1 cellular context compared by ENCODE assay signal in genomic region chr16:1420540-1421205, GRCh38.
TF ChIP-seq lines count a peak whose summit lies in the region.

UQCC4 (minus strand) TSS chr16:1420747; CDS start chr16:1420723, 24 bp downstream.

TF ChIP-seq in HEK293, 187 proteins besides CTCF, POLR2A, EP300 and RAD21 (continued from another document):
- TF ChIP-seq ZNF639 (tag by site-specific recombination; IDR thresholded peaks at IDR 0.05) (peak; percentile 93), ZNF433 (tag by site-specific recombination; IDR thresholded peaks at IDR 0.05; ENCODE audit: low read depth) (no peak), ZNF544 (tag by site-specific recombination; IDR thresholded peaks at IDR 0.05) (no peak), KLF8 (tag by site-specific recombination; IDR thresholded peaks at IDR 0.05) (peak; percentile 54; the same call in 1 of the 2 replicates), OVOL3 (tag by site-specific recombination; IDR thresholded peaks at IDR 0.05) (no peak), ZNF785 (tag by site-specific recombination; IDR thresholded peaks at IDR 0.05) (no peak), ZNF791 (tag by site-specific recombination; IDR thresholded peaks at IDR 0.05) (no peak), ZNF580 (tag by site-specific recombination; IDR thresholded peaks at IDR 0.05) (peak; percentile 100), ZBTB8A (tag by site-specific recombination; IDR thresholded peaks at IDR 0.05) (peak; percentile 89), ZNF600 (tag by site-specific recombination; IDR thresholded peaks at IDR 0.05) (peak; percentile 81), ZEB2 (tag by site-specific recombination; IDR thresholded peaks at IDR 0.05) (peak; percentile 86), KLF7 (tag by site-specific recombination; IDR thresholded peaks at IDR 0.05; ENCODE audit: borderline replicate concordance) (peak; percentile 71; the same call in 1 of the 2 replicates), HIC1 (tag by site-specific recombination; IDR thresholded peaks at IDR 0.05) (0 out of 2 replicates have a peak, but pooled peaks have one; percentile 26), ZNF391 (tag by site-specific recombination; IDR thresholded peaks at IDR 0.05; ENCODE audit: borderline replicate concordance, low read depth) (peak; percentile 36; the same call in 1 of the 2 replicates), SETDB1 (IDR thresholded peaks at IDR 0.05; ENCODE audit: insufficient read length, low read length) (no peak), ZNF501 (tag by site-specific recombination; IDR thresholded peaks at IDR 0.05) (0 out of 2 replicates have a peak, but pooled peaks have one; percentile 39), ZNF776 (tag by site-specific recombination; IDR thresholded peaks at IDR 0.05; ENCODE audit: borderline replicate concordance) (no peak), ZNF76 (tag by site-specific recombination; IDR thresholded peaks at IDR 0.05; ENCODE audit: borderline replicate concordance, low read depth) (peak; percentile 98), ZNF416 (tag by site-specific recombination; IDR thresholded peaks at IDR 0.05) (no peak), ZNF292 (tag by site-specific recombination; IDR thresholded peaks at IDR 0.05; ENCODE audit: borderline replicate concordance, low read depth) (no peak), KLF10 (tag by site-specific recombination; IDR thresholded peaks at IDR 0.05) (peak; percentile 29; the same call in 1 of the 2 replicates), ZNF777 (tag by site-specific recombination; IDR thresholded peaks at IDR 0.05; ENCODE audit: borderline replicate concordance) (peak; percentile 50; the same call in 1 of the 2 replicates), ZNF311 (tag by site-specific recombination; IDR thresholded peaks at IDR 0.05; ENCODE audit: borderline replicate concordance) (no peak), MZF1 (tag by site-specific recombination; IDR thresholded peaks at IDR 0.05; ENCODE audit: borderline replicate concordance) (no peak), ZNF10 (tag by site-specific recombination; IDR thresholded peaks at IDR 0.05) (no peak), ZNF629 (tag by site-specific recombination; IDR thresholded peaks at IDR 0.05) (peak; percentile 98), ZFP3 (tag by site-specific recombination; IDR thresholded peaks at IDR 0.05; ENCODE audit: low read depth) (no peak), ZSCAN30 (tag by site-specific recombination; IDR thresholded peaks at IDR 0.05) (0 out of 2 replicates have a peak, but pooled peaks have one; percentile 27)
- TF ChIP-seq, protein P1, sequence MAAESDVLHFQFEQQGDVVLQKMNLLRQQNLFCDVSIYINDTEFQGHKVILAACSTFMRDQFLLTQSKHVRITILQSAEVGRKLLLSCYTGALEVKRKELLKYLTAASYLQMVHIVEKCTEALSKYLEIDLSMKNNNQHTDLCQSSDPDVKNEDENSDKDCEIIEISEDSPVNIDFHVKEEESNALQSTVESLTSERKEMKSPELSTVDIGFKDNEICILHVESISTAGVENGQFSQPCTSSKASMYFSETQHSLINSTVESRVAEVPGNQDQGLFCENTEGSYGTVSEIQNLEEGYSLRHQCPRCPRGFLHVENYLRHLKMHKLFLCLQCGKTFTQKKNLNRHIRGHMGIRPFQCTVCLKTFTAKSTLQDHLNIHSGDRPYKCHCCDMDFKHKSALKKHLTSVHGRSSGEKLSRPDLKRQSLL (tag by site-specific recombination; IDR thresholded peaks at IDR 0.05) = no peak
- TF ChIP-seq, protein P2, sequence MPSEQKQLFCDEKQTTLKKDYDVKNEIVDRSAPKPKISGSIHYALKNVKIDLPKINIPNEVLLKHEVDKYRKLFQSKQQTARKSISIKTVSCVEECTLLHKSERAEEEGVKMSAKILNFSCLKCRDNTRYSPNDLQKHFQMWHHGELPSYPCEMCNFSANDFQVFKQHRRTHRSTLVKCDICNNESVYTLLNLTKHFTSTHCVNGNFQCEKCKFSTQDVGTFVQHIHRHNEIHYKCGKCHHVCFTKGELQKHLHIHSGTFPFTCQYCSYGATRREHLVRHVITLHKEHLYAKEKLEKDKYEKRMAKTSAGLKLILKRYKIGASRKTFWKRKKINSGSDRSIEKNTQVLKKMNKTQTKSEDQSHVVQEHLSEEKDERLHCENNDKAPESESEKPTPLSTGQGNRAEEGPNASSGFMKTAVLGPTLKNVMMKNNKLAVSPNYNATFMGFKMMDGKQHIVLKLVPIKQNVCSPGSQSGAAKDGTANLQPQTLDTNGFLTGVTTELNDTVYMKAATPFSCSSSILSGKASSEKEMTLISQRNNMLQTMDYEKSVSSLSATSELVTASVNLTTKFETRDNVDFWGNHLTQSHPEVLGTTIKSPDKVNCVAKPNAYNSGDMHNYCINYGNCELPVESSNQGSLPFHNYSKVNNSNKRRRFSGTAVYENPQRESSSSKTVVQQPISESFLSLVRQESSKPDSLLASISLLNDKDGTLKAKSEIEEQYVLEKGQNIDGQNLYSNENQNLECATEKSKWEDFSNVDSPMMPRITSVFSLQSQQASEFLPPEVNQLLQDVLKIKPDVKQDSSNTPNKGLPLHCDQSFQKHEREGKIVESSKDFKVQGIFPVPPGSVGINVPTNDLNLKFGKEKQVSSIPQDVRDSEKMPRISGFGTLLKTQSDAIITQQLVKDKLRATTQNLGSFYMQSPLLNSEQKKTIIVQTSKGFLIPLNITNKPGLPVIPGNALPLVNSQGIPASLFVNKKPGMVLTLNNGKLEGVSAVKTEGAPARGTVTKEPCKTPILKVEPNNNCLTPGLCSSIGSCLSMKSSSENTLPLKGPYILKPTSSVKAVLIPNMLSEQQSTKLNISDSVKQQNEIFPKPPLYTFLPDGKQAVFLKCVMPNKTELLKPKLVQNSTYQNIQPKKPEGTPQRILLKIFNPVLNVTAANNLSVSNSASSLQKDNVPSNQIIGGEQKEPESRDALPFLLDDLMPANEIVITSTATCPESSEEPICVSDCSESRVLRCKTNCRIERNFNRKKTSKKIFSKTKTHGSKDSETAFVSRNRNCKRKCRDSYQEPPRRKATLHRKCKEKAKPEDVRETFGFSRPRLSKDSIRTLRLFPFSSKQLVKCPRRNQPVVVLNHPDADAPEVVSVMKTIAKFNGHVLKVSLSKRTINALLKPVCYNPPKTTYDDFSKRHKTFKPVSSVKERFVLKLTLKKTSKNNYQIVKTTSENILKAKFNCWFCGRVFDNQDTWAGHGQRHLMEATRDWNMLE (tag by site-specific recombination; conservative IDR thresholded peaks at IDR 0.05; ENCODE audit: low read depth) = peak; percentile 98
- TF ChIP-seq, protein P3, sequence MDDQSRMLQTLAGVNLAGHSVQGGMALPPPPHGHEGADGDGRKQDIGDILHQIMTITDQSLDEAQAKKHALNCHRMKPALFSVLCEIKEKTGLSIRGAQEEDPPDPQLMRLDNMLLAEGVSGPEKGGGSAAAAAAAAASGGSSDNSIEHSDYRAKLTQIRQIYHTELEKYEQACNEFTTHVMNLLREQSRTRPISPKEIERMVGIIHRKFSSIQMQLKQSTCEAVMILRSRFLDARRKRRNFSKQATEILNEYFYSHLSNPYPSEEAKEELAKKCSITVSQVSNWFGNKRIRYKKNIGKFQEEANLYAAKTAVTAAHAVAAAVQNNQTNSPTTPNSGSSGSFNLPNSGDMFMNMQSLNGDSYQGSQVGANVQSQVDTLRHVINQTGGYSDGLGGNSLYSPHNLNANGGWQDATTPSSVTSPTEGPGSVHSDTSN (CRISPR knock-in tag; IDR thresholded peaks at IDR 0.05) = peak; percentile 89
- TF ChIP-seq, protein P4, sequence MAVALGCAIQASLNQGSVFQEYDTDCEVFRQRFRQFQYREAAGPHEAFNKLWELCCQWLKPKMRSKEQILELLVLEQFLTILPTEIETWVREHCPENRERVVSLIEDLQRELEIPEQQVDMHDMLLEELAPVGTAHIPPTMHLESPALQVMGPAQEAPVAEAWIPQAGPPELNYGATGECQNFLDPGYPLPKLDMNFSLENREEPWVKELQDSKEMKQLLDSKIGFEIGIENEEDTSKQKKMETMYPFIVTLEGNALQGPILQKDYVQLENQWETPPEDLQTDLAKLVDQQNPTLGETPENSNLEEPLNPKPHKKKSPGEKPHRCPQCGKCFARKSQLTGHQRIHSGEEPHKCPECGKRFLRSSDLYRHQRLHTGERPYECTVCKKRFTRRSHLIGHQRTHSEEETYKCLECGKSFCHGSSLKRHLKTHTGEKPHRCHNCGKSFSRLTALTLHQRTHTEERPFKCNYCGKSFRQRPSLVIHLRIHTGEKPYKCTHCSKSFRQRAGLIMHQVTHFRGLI (tag by site-specific recombination; IDR thresholded peaks at IDR 0.05) = peak; percentile 55; the same call in 1 of the 2 replicates
- TF ChIP-seq, protein P5, sequence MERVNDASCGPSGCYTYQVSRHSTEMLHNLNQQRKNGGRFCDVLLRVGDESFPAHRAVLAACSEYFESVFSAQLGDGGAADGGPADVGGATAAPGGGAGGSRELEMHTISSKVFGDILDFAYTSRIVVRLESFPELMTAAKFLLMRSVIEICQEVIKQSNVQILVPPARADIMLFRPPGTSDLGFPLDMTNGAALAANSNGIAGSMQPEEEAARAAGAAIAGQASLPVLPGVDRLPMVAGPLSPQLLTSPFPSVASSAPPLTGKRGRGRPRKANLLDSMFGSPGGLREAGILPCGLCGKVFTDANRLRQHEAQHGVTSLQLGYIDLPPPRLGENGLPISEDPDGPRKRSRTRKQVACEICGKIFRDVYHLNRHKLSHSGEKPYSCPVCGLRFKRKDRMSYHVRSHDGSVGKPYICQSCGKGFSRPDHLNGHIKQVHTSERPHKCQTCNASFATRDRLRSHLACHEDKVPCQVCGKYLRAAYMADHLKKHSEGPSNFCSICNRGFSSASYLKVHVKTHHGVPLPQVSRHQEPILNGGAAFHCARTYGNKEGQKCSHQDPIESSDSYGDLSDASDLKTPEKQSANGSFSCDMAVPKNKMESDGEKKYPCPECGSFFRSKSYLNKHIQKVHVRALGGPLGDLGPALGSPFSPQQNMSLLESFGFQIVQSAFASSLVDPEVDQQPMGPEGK (tag by site-specific recombination; IDR thresholded peaks at IDR 0.05) = peak; percentile 81
TF ChIP-seq in HEK293: peak in this region for 53.
